14 cellular contexts compared by ENCODE assay signal in genomic region chr3:186798239-186798638, GRCh38. TPM values are rescaled to one million over a fixed set of nuclear protein-coding genes. Genes with fewer than 3 reads are reported as not detected.
"Had no signal": no experiment of that assay in that cellular context is flagged by ENCODE, and none has a peak within 500 bp of the region (broad histone marks: within the 10 kb centered on the region; RNA-seq: fewer than 3 reads in every experiment).

No MANE protein-coding gene starts in this region.

- H3K27ac ChIP-seq: gastrocnemius medialis, left lung, ovary had no signal

- H3K4me1 ChIP-seq: gastrocnemius medialis, left lung had no signal

- H3K27me3 Mint-ChIP-seq: T-cell had no signal

- ATAC-seq: gastrocnemius medialis, left lung, T-cell had no signal

- H3K4me3 Mint-ChIP-seq: T-cell had no signal

- H3K27me3 ChIP-seq: gastrocnemius medialis, left lung, ovary had no signal

- H3K9me3 ChIP-seq: gastrocnemius medialis, left lung, ovary had no signal

- DNase-seq: activated gamma-delta T cell treated with Interleukin-2 at 50 U/mL for 16 hours; activated T-cell treated with anti-CD3 and anti-CD28 coated beads for 4 hours; gastrocnemius medialis; left lung; mesendoderm; ovary; stimulated activated CD4-positive, alpha-beta T cell treated with anti-CD3 and anti-CD28 coated beads, Interleukin-12 subunit alpha, Interleukin-12 subunit beta, amount 100 ng/mL, for 4 hours; stimulated activated naive CD4-positive, alpha-beta T cell treated with Interleukin-2 at 50 U/mL for 16 hours; T-cell had no signal

- H3K9me3 Mint-ChIP-seq: T-cell had no signal

- H3K36me3 ChIP-seq: ovary had no signal

- H3K4me3 ChIP-seq: gastrocnemius medialis, left lung, ovary had no signal

- H3K27ac Mint-ChIP-seq: T-cell had no signal

RNA-seq across cellular contexts. Expression of gene ADIPOQ, which starts 44.3 kb away (rescaled TPM):
- total RNA-seq: astrocyte, fibroblast of lung, left lung, T-cell, temporal lobe had no signal
- polyA plus RNA-seq: fibroblast of lung, keratinocyte, neural cell had no signal
